Comparison of ENCODE assay signal across 31 cellular contexts in genomic region chr17:79399610-79400144, GRCh38.
"Had no signal": no experiment of that assay in that cellular context is flagged by ENCODE, and none has a peak within 500 bp of the region (broad histone marks: within the 10 kb centered on the region; RNA-seq: fewer than 3 reads in every experiment).

No MANE protein-coding gene starts in this region.

- H3K4me1 ChIP-seq: breast epithelium, SJSA1 had no signal

- H3K4me3 ChIP-seq: body of pancreas, MG63, SJSA1 had no signal

- ATAC-seq: activated CD8-positive, alpha-beta T cell treated with anti-CD3 and anti-CD28 coated beads for 36 hours; activated T-helper 17 cell treated with anti-CD3 and anti-CD28 coated beads, Interleukin-2, amount 50 U/mL, for 72 hours; body of pancreas; Panc1 had no signal

- H3K27ac ChIP-seq: body of pancreas, breast epithelium, SJSA1, VCaP had no signal

- H3K9me3 ChIP-seq: body of pancreas, breast epithelium, MG63, SJSA1 had no signal

- DNase-seq: activated B cell treated with CpG ODN at 0.5 μM for 24 hours; activated CD4-positive, alpha-beta T cell treated with anti-CD3 and anti-CD28 coated beads for 1 hour; activated CD4-positive, alpha-beta T cell treated with anti-CD3 and anti-CD28 coated beads for 48 hours; activated CD8-positive, alpha-beta T cell treated with anti-CD3 and anti-CD28 coated beads for 36 hours; activated effector memory CD4-positive, alpha-beta T cell treated with anti-CD3 and anti-CD28 coated beads, Interleukin-2, amount 50 U/mL, for 16 hours; activated naive CD4-positive, alpha-beta T cell; activated naive CD4-positive, alpha-beta T cell treated with anti-CD3 and anti-CD28 coated beads, Interleukin-2, amount 50 U/mL, for 16 hours; activated naive CD8-positive, alpha-beta T cell treated with anti-CD3 and anti-CD28 coated beads for 36 hours; activated T-cell treated with anti-CD3 and anti-CD28 coated beads, Interleukin-2, amount 50 U/mL, for 1 hour; activated T-cell treated with anti-CD3 and anti-CD28 coated beads, Interleukin-2, amount 50 U/mL, for 72 hours; body of pancreas; cerebellar nuclear complex; Kasumi-1; MG63; NCI-H1048; NCI-H1105 treated with DMSO at 0.1 percent for 48 hours; NCI-H1436; NCI-H1694; NCI-H1930; NCI-H345; NCI-H524 treated with DMSO at 0.1 percent for 48 hours; SHP77 treated with DMSO at 0.1 percent for 48 hours; SW 1271; T-helper 1 cell; T-helper 2 cell; T-helper 9 cell had no signal

- H3K36me3 ChIP-seq: breast epithelium, MG63, SJSA1 had no signal
